Comparison of ENCODE assay signal across 26 cellular contexts in genomic region chr2:170249761-170250160, GRCh38.
"Had no signal": no experiment of that assay in that cellular context is flagged by ENCODE, and none has a peak within 500 bp of the region (broad histone marks: within the 10 kb centered on the region; RNA-seq: fewer than 3 reads in every experiment).

No MANE protein-coding gene starts in this region.

- H3K9ac ChIP-seq: neural progenitor cell, parathyroid adenoma had no signal

- H3K4me3 ChIP-seq: neural progenitor cell, ovary, psoas muscle, right lobe of liver, sigmoid colon, stomach, suprapubic skin, testis, tibial artery, transverse colon, upper lobe of left lung, vagina had no signal

- H3K27ac ChIP-seq: neural progenitor cell, ovary, parathyroid adenoma, psoas muscle, right lobe of liver, sigmoid colon, stomach, suprapubic skin, testis, tibial artery, transverse colon, upper lobe of left lung, vagina had no signal

- ATAC-seq: naive thymus-derived CD4-positive, alpha-beta T cell; natural killer cell; psoas muscle; right cardiac atrium; right lobe of liver; stimulated activated effector memory CD8-positive, alpha-beta T cell treated with anti-CD3 and anti-CD28 coated beads, Interleukin-12 subunit alpha, Interleukin-12 subunit beta, amount 100 ng/mL, for 72 hours; stimulated activated naive B cell treated with anti-CD40 and anti-IgM and Interleukin-4, amounts not matched to agents 10 μg/mL and 1 μg/mL and 100 μg/mL, for 72 hours had no signal

- H3K79me2 ChIP-seq: parathyroid adenoma had no signal

- H3K36me3 ChIP-seq: neural progenitor cell, ovary, right lobe of liver, sigmoid colon, stomach, suprapubic skin, tibial artery, transverse colon, upper lobe of left lung, vagina had no signal

- H3K27me3 ChIP-seq: neural progenitor cell, ovary, sigmoid colon, suprapubic skin, testis, tibial artery, upper lobe of left lung, vagina had no signal

- H3K4me2 ChIP-seq: neural progenitor cell had no signal

- H3K4me1 ChIP-seq: neural progenitor cell, parathyroid adenoma, psoas muscle, right lobe of liver, sigmoid colon, stomach, suprapubic skin, tibial artery, transverse colon, upper lobe of left lung, vagina had no signal

- H2AFZ ChIP-seq: neural progenitor cell, parathyroid adenoma had no signal

- H3K9me3 ChIP-seq: ovary, psoas muscle, right lobe of liver, sigmoid colon, stomach, suprapubic skin, testis, tibial artery, transverse colon, upper lobe of left lung, vagina had no signal

- DNase-seq: naive thymus-derived CD4-positive, alpha-beta T cell; natural killer cell; occipital lobe; ovary; posterior cingulate gyrus; psoas muscle; right cardiac atrium; right lobe of liver; sigmoid colon; small intestine; stimulated activated CD4-positive, alpha-beta T cell treated with anti-CD3 and anti-CD28 coated beads, Interleukin-15, amount 100 ng/mL, for 24 hours; stimulated activated CD4-positive, alpha-beta T cell treated with anti-CD3 and anti-CD28 coated beads, Interleukin-2, amount 100 ng/mL, for 24 hours; stimulated activated CD4-positive, alpha-beta T cell treated with anti-CD3 and anti-CD28 coated beads, Interleukin-2, amount 100 ng/mL, for 48 hours; stimulated activated CD4-positive, alpha-beta T cell treated with anti-CD3 and anti-CD28 coated beads, Interleukin-4, amount 100 ng/mL, for 24 hours; stimulated activated naive B cell treated with anti-CD40 and anti-IgM and Interleukin-4, amounts not matched to agents 10 μg/mL and 1 μg/mL and 100 μg/mL, for 72 hours; stimulated activated naive CD4-positive, alpha-beta T cell treated with Interleukin-2 at 50 U/mL for 16 hours; stomach; testis; tibial artery; transverse colon; upper lobe of left lung had no signal
